ENCODE assay signal across 19 cellular contexts in genomic region chr1:94332516-94332915, GRCh38.
DNase-seq lines count a peak whose midpoint lies in the region; ATAC-seq and TF ChIP-seq lines count a peak whose summit lies in the region.
"Had no signal": no experiment of that assay in that cellular context is flagged by ENCODE, and none has a peak within 500 bp of the region (broad histone marks: within the 10 kb centered on the region; RNA-seq: fewer than 3 reads in every experiment).

No MANE protein-coding gene starts in this region.

- DNase-seq in NCI-H82 (lab: John Stamatoyannopoulos, UW) (no peak), HT-29 (ENCODE audit: low spot score) (no peak), Karpas-422 (no peak)
- DNase-seq: BE2C; CD4-positive, alpha-beta memory T cell; DMS79 treated with DMSO at 0.1 percent for 48 hours; GOT3; KG1; NCI-H1436 treated with DMSO at 0.1 percent for 48 hours; NCI-H2171 treated with DMSO at 0.1 percent for 48 hours; NCI-H524; OCI-M1; T-helper 17 cell had no signal

- no peaks in the 10 kb centered on the region for H3K9me2 ChIP-seq in Karpas-422 (replicated peaks; ENCODE audit: insufficient read depth, low read length)

- ATAC-seq in GM18511 (IDR thresholded peaks at IDR 0.05; ENCODE audit: unreplicated experiment) (peak; percentile 36), GM21529 (IDR thresholded peaks at IDR 0.05; ENCODE audit: unreplicated experiment) (peak; percentile 27), HG02938 (IDR thresholded peaks at IDR 0.05; ENCODE audit: unreplicated experiment) (peak; percentile 25), HG02678 (IDR thresholded peaks at IDR 0.05; ENCODE audit: unreplicated experiment) (no peak)
- ATAC-seq: T-helper 17 cell had no signal

- H3K4me1 ChIP-seq in Karpas-422 (ENCODE audit: low read length), result no peaks in the 10 kb centered on the region
- H3K4me1 ChIP-seq: BE2C had no signal

- no peaks in the 10 kb centered on the region for H4K20me1 ChIP-seq in Karpas-422 (ENCODE audit: insufficient read depth, low read depth, low read length)

- no peaks in the 10 kb centered on the region for H3K9me3 Mint-ChIP-seq in nephron
- H3K9me3 Mint-ChIP-seq: CD4-positive, alpha-beta memory T cell had no signal

- H3K27me3 ChIP-seq in Karpas-422 (ENCODE audit: low read length), result no peaks in the 10 kb centered on the region
- H3K27me3 ChIP-seq: BE2C had no signal

- H3K9me3 ChIP-seq in Karpas-422 (ENCODE audit: low read length), result no peaks in the 10 kb centered on the region
- H3K9me3 ChIP-seq: BE2C had no signal

- peaks cover 53% of the 10 kb centered on the region for H3K4me1 Mint-ChIP-seq in nephron
- H3K4me1 Mint-ChIP-seq: T-helper 17 cell had no signal

- peak overlapping the region; percentile 37 to 83 (median 74) for H3K27ac Mint-ChIP-seq in nephron
- H3K27ac Mint-ChIP-seq: T-helper 17 cell had no signal

- no peaks in the 10 kb centered on the region for H3K79me2 ChIP-seq in Karpas-422 (ENCODE audit: low read length)

- no peak overlapping the region for H3K27ac ChIP-seq in Karpas-422 (ENCODE audit: low read length)
- H3K27ac ChIP-seq: RWPE1 had no signal

- no peak overlapping the region for H2AFZ ChIP-seq in Karpas-422 (ENCODE audit: low read length)

- no peak overlapping the region for H3K4me2 ChIP-seq in Karpas-422 (ENCODE audit: low read depth, low read length, poor library complexity, severe bottlenecking)

- H3K4me3 Mint-ChIP-seq in nephron, result no peak overlapping the region
- H3K4me3 Mint-ChIP-seq: CD4-positive, alpha-beta memory T cell; T-helper 17 cell had no signal

- H3K36me3 Mint-ChIP-seq in nephron (ENCODE audit: low read depth), result no peaks in the 10 kb centered on the region
- H3K36me3 Mint-ChIP-seq: CD4-positive, alpha-beta memory T cell had no signal

- no peak for TF ChIP-seq CTCF in nephron (IDR thresholded peaks at IDR 0.05; ENCODE audit: unreplicated experiment in 3 of 3)

- no peak overlapping the region for H3K9ac ChIP-seq in Karpas-422 (ENCODE audit: low read length)

- H3K27me3 Mint-ChIP-seq in nephron (ENCODE audit: low read depth), result peaks cover 7% of the 10 kb centered on the region

- no peaks in the 10 kb centered on the region for H3K36me3 ChIP-seq in Karpas-422 (ENCODE audit: insufficient read depth, low read length)
- H3K36me3 ChIP-seq: BE2C had no signal

- no peak overlapping the region for H3K4me3 ChIP-seq in Karpas-422 (ENCODE audit: low read length)
